In the genomic region with DNA sequence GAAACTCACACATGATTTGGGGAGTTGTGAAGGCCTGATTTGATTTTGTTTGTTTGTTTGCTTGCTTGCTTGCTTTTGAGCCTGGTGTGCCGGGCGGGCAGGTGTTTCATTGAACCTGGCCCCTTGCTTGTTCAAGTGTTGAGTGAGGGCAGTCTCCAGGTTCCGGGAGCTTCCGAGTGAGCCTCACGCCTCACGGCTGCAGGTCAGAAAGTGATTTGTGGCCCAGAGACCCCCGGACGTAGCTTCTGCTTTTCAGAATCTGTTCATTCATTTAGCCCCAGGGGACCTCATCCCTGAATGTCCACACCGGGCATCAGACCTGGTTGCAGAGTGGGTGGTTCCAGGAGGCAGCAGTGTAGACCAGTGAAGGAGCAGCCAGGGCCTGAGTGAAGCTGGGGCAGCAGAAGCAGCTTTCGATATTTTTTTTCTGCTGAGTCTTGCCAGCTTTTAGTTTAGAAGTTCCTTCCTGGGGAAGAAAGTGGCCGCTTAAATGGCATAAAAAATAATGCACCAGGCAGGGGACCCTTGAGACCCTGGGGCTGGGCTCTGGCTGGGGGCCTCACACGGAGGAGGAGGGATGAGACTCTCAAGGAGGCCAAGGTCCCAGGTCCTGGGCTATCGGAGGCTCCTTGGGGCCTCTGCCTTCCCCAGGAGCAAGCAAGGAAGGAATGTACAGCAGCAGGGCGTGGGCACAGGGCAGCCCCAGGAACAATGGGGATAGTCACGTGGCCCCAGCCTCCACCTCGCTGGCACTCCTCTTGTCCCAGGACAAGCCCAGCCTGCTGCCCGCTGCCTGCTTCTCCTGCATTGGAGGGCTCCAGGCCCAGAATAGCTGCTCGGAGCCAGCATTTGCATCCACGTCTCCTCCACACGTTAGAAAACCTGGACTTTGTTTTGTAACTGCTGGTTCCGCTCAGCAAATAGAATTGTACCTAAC, we compare ENCODE assay signal across 16 cellular contexts.
DNase-seq lines count a peak whose midpoint lies in the region; ATAC-seq and TF ChIP-seq lines count a peak whose summit lies in the region.
"Had no signal": no experiment of that assay in that cellular context is flagged by ENCODE, and none has a peak within 500 bp of the region (broad histone marks: within the 10 kb centered on the region; RNA-seq: fewer than 3 reads in every experiment).

No MANE protein-coding gene starts in this region.

- H3K4me3 ChIP-seq in spleen (no peak overlapping the region), MG63 (no peak overlapping the region)
- H3K4me3 ChIP-seq: A549, uterus had no signal

- no peak for TF ChIP-seq POLR2A in spleen (IDR thresholded peaks at IDR 0.05)

- H3K4me3 Mint-ChIP-seq in activated CD8-positive, alpha-beta memory T cell treated with anti-CD3 and anti-CD28 coated beads, Interleukin-2, amount 10 ng/mL, durations not matched to agents 7 days and 5 days, result no peak overlapping the region
- H3K4me3 Mint-ChIP-seq: nephron had no signal

- H3K9me3 Mint-ChIP-seq in activated CD8-positive, alpha-beta memory T cell treated with anti-CD3 and anti-CD28 coated beads, Interleukin-2, amount 10 ng/mL, durations not matched to agents 7 days and 5 days (ENCODE audit: low read depth), result no peaks in the 10 kb centered on the region
- H3K9me3 Mint-ChIP-seq: nephron had no signal

- 63 to 73% (median 70%) methylated on average over 21 of the region's 21 CpGs for WGBS in spleen, 5 donors

- CTCF ChIA-PET in activated CD8-positive, alpha-beta memory T cell treated with anti-CD3 and anti-CD28 coated beads, Interleukin-2, amount 10 ng/mL, durations not matched to agents 7 days and 5 days (lab: Charles Lee), result no interaction called here

- H3K36me3 Mint-ChIP-seq in activated CD8-positive, alpha-beta memory T cell treated with anti-CD3 and anti-CD28 coated beads, Interleukin-2, amount 10 ng/mL, durations not matched to agents 7 days and 5 days, result no peaks in the 10 kb centered on the region

- no peaks in the 10 kb centered on the region for H3K27me3 Mint-ChIP-seq in activated CD8-positive, alpha-beta memory T cell treated with anti-CD3 and anti-CD28 coated beads, Interleukin-2, amount 10 ng/mL, durations not matched to agents 7 days and 5 days

- H3K27ac ChIP-seq in spleen, result no peak overlapping the region
- H3K27ac ChIP-seq: A549, uterus had no signal

- no peaks in the 10 kb centered on the region for H3K4me1 ChIP-seq in spleen
- H3K4me1 ChIP-seq: A549, uterus had no signal

- no peaks in the 10 kb centered on the region for H3K9me3 ChIP-seq in spleen
- H3K9me3 ChIP-seq in MG63, result no peaks in the 10 kb centered on the region
- H3K9me3 ChIP-seq: A549, uterus had no signal

- no peaks in the 10 kb centered on the region for H3K4me1 Mint-ChIP-seq in activated CD8-positive, alpha-beta memory T cell treated with anti-CD3 and anti-CD28 coated beads, Interleukin-2, amount 10 ng/mL, durations not matched to agents 7 days and 5 days
- H3K4me1 Mint-ChIP-seq: nephron had no signal

- DNase-seq in activated CD8-positive, alpha-beta memory T cell treated with anti-CD3 and anti-CD28 coated beads for 24 hours, result peak; percentile 49
- DNase-seq in activated CD8-positive, alpha-beta memory T cell treated with anti-CD3 and anti-CD28 coated beads, Interleukin-2, amount 10 ng/mL, durations not matched to agents 7 days and 5 days, result no peak
- DNase-seq in SHP77 (lab: John Stamatoyannopoulos, UW) (peak; percentile 45 to 65), iPS-NIHi11 (ENCODE audit: low spot score) (peak; percentile 35), spleen (peak; percentile 66), MG63 (no peak), HCEC 1CT (no peak)
- DNase-seq: erythroblast; MM.1S; NCI-H2081 treated with DMSO at 0.1 percent for 48 hours; NK-92 treated with Interleukin-12 subunit alpha and Interleukin-12 subunit beta, amount 100 ng/mL, for 24 hours; stimulated activated CD4-positive, alpha-beta T cell treated with anti-CD3 and anti-CD28 coated beads, Interleukin-4, amount 100 ng/mL, for 24 hours had no signal

- intact Hi-C loops in spleen (cut with DNase I; ENCODE audit: low total_unique reads), result no loop called here

- H3K27me3 ChIP-seq in spleen (replicated peaks in 1 of 7), result peaks cover 0 to 88% (median 27%) of the 10 kb centered on the region in 7 donors
- H3K27me3 ChIP-seq in MG63, result peaks cover 54% of the 10 kb centered on the region
- H3K27me3 ChIP-seq: uterus had no signal

- no peak for ATAC-seq in activated CD8-positive, alpha-beta memory T cell treated with anti-CD3 and anti-CD28 coated beads, Interleukin-2, amount 10 ng/mL, durations not matched to agents 7 days and 5 days
- ATAC-seq in GM21423 (IDR thresholded peaks at IDR 0.05; ENCODE audit: unreplicated experiment), result no peak

- no peak for TF ChIP-seq CTCF in spleen (IDR thresholded peaks at IDR 0.05 in 8 of 11, conservative IDR thresholded peaks at IDR 0.05 in 3 of 11)

- H3K36me3 ChIP-seq in spleen (no peaks in the 10 kb centered on the region), MG63 (no peaks in the 10 kb centered on the region)
- H3K36me3 ChIP-seq: uterus had no signal

- H3K27ac Mint-ChIP-seq in activated CD8-positive, alpha-beta memory T cell treated with anti-CD3 and anti-CD28 coated beads, Interleukin-2, amount 10 ng/mL, durations not matched to agents 7 days and 5 days, result no peak overlapping the region
- H3K27ac Mint-ChIP-seq: nephron had no signal

Comparison
In these comparisons a context has a peak if more than half of its experiments do, and no peak if none do; other contexts are left out.
1. DNase-seq: peak in activated CD8-positive, alpha-beta memory T cell treated with anti-CD3 and anti-CD28 coated beads for 24 hours (single experiment), SHP77 (2 of 2), iPS-NIHi11 (single experiment) and spleen (single experiment); none in activated CD8-positive, alpha-beta memory T cell treated with anti-CD3 and anti-CD28 coated beads, Interleukin-2, amount 10 ng/mL, durations not matched to agents 7 days and 5 days (single experiment), MG63 (single experiment) and HCEC 1CT (single experiment).